29 cellular contexts compared by ENCODE assay signal in genomic region chr13:91586609-91587008, GRCh38.
"Had no signal": no experiment of that assay in that cellular context is flagged by ENCODE, and none has a peak within 500 bp of the region (broad histone marks: within the 10 kb centered on the region; RNA-seq: fewer than 3 reads in every experiment).

No MANE protein-coding gene starts in this region.

- H2AFZ ChIP-seq: hepatocyte had no signal

- H3K4me2 ChIP-seq: hepatocyte had no signal

- H3K27ac ChIP-seq: colonic mucosa, coronary artery, dorsolateral prefrontal cortex, epithelial cell of prostate, esophagus muscularis mucosa, esophagus squamous epithelium, foreskin keratinocyte, gastrocnemius medialis, gastroesophageal sphincter, heart left ventricle, heart right ventricle, hepatocyte had no signal

- H3K4me3 ChIP-seq: colonic mucosa, coronary artery, dorsolateral prefrontal cortex, esophagus muscularis mucosa, esophagus squamous epithelium, gastrocnemius medialis, gastroesophageal sphincter, heart left ventricle, heart right ventricle, hepatocyte had no signal

- H3K27me3 ChIP-seq: colonic mucosa, dorsolateral prefrontal cortex, esophagus muscularis mucosa, esophagus squamous epithelium, foreskin keratinocyte, gastrocnemius medialis, gastroesophageal sphincter, heart left ventricle, heart right ventricle, hepatocyte had no signal

- H3K27ac Mint-ChIP-seq: dendritic cell treated with granulocyte-macrophage colony-stimulating factor and Interleukin-4, amounts not matched to agents 40 ng/mL and 50 ng/mL, for 4 days; effector memory CD8-positive, alpha-beta T cell; endodermal cell had no signal

- H3K79me2 ChIP-seq: hepatocyte had no signal

- ATAC-seq: effector memory CD8-positive, alpha-beta T cell; esophagus mucosa; foreskin keratinocyte; gastrocnemius medialis; gastroesophageal sphincter; heart left ventricle; heart right ventricle had no signal

- H3K4me1 ChIP-seq: colonic mucosa, esophagus muscularis mucosa, esophagus squamous epithelium, foreskin keratinocyte, gastrocnemius medialis, gastroesophageal sphincter, heart left ventricle, heart right ventricle had no signal

- H3K9me3 ChIP-seq: colonic mucosa, esophagus muscularis mucosa, esophagus squamous epithelium, gastrocnemius medialis, gastroesophageal sphincter had no signal

- H3K27me3 Mint-ChIP-seq: dendritic cell treated with granulocyte-macrophage colony-stimulating factor and Interleukin-4, amounts not matched to agents 40 ng/mL and 50 ng/mL, for 4 days; effector memory CD8-positive, alpha-beta T cell had no signal

- H3K4me3 Mint-ChIP-seq: dendritic cell treated with granulocyte-macrophage colony-stimulating factor and Interleukin-4, amounts not matched to agents 40 ng/mL and 50 ng/mL, for 4 days; effector memory CD8-positive, alpha-beta T cell; endodermal cell had no signal

- DNase-seq: colonic mucosa; cortex of kidney; dermis blood vessel endothelial cell; dorsolateral prefrontal cortex; effector CD4-positive, alpha-beta T cell; effector CD8-positive, alpha-beta T cell; effector memory CD4-positive, alpha-beta T cell; effector memory CD8-positive, alpha-beta T cell; endodermal cell; erythroblast; esophagus squamous epithelium; foreskin fibroblast; foreskin keratinocyte; foreskin melanocyte; gastrocnemius medialis; glutamatergic neuron; head of caudate nucleus; heart left ventricle; heart right ventricle had no signal

- FAIRE-seq: endometrium, endothelial cell of umbilical vein, frontal cortex had no signal

- H3K9me3 Mint-ChIP-seq: endodermal cell had no signal

- H3K36me3 ChIP-seq: colonic mucosa, esophagus muscularis mucosa, esophagus squamous epithelium, gastrocnemius medialis, gastroesophageal sphincter, heart left ventricle, heart right ventricle had no signal
